In the genomic region with DNA sequence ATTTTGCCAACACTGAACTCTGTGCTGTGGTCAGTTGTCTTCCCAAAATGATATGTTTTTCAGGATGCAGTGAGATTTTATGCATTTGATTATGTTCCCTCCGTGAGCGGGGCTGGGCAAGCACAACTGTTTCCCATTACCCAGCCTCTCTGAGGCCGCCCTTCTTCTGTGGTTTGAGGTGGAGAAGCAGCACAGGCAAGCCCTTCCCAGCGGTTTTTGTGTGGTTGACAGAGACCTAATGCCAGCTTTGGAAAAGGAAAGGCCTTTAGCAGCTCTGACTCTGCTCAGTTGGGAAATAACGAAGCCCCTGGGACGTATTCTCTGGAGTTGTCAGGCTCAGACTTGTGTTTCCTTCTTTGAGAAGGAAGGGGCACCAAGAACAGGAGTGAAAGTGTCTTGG, we compare ENCODE assay signal across 1 cellular context.
TF ChIP-seq lines count a peak whose summit lies in the region.

No MANE protein-coding gene starts in this region.

TF ChIP-seq in WTC11, 78 proteins besides CTCF, POLR2A, EP300 and RAD21 (continued from another document):
- TF ChIP-seq, protein P1, sequence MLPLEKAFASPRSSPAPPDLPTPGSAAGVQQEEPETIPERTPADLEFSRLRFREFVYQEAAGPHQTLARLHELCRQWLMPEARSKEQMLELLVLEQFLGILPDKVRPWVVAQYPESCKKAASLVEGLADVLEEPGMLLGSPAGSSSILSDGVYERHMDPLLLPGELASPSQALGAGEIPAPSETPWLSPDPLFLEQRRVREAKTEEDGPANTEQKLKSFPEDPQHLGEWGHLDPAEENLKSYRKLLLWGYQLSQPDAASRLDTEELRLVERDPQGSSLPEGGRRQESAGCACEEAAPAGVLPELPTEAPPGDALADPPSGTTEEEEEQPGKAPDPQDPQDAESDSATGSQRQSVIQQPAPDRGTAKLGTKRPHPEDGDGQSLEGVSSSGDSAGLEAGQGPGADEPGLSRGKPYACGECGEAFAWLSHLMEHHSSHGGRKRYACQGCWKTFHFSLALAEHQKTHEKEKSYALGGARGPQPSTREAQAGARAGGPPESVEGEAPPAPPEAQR (CRISPR knock-in tag; IDR thresholded peaks at IDR 0.05), result no peak
- TF ChIP-seq PRRX2 (CRISPR knock-in tag; IDR thresholded peaks at IDR 0.05), result no peak
- no peak for TF ChIP-seq ZNF423 (CRISPR knock-in tag; IDR thresholded peaks at IDR 0.05)
- TF ChIP-seq SP1 (CRISPR knock-in tag; conservative IDR thresholded peaks at IDR 0.05), result no peak
- TF ChIP-seq CREM (CRISPR knock-in tag; IDR thresholded peaks at IDR 0.05), result no peak
- no peak for TF ChIP-seq NR3C1 (CRISPR knock-in tag; conservative IDR thresholded peaks at IDR 0.05; ENCODE audit: low read depth)
- TF ChIP-seq, protein P2, sequence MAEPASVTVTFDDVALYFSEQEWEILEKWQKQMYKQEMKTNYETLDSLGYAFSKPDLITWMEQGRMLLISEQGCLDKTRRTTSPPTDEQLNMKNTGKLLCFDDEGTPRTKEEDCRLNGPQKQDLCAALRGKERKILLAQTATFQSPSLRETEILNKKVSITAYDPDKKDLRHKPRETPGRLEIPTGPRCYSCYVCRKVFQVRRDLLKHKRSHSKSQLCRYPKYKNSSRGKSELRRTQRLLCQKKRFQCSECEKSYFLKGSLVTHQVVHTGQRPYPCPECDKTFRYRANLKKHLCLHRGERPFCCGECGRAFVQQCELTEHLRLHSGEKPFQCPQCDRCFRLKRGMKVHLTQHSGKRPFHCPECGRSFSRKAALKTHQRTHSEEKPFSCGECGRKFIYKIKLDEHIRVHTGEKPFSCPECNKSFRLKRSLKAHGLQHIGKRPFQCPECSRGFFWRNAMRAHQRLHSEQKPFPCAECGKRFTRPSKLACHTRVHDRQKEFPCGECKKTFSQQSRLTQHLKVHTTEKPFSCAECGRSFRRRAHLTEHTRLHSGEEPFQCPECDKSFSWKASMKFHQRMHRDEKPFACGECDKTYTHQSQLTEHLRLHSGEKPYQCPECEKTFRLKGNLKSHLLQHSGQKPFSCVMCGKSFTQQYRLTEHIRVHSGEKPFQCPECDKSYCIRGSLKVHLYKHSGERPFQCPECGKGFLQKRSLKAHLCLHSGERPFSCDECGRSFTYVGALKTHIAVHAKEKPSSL (CRISPR knock-in tag; conservative IDR thresholded peaks at IDR 0.05), result no peak
- no peak for TF ChIP-seq ZNF121 (CRISPR knock-in tag; IDR thresholded peaks at IDR 0.05)
